Comparison of ENCODE assay signal across 9 cellular contexts in genomic region chr22:41501209-41501608, GRCh38. TPM values are rescaled to one million over a fixed set of nuclear protein-coding genes. Genes with fewer than 3 reads are reported as not detected.
DNase-seq lines count a peak whose midpoint lies in the region; ATAC-seq and TF ChIP-seq lines count a peak whose summit lies in the region.
"Had no signal": no experiment of that assay in that cellular context is flagged by ENCODE, and none has a peak within 500 bp of the region (broad histone marks: within the 10 kb centered on the region; RNA-seq: fewer than 3 reads in every experiment).

No MANE protein-coding gene starts in this region.

- H3K36me3 ChIP-seq in spleen: peaks cover 0 to 90% (median 44%) of the 10 kb centered on the region in 6 donors

- H3K9me3 Mint-ChIP-seq in activated T-cell treated with anti-CD3 and anti-CD28 coated beads, Interleukin-2, amount 50 U/mL, for 24 hours: no peaks in the 10 kb centered on the region

- no peaks in the 10 kb centered on the region for H3K9me3 ChIP-seq in spleen

- H3K4me1 Mint-ChIP-seq in activated T-cell treated with anti-CD3 and anti-CD28 coated beads, Interleukin-2, amount 50 U/mL, for 24 hours (ENCODE audit: low read depth): peaks cover 2% of the 10 kb centered on the region

- H3K27me3 ChIP-seq in spleen (replicated peaks in 1 of 7): no peaks in the 10 kb centered on the region

- no peak for DNase-seq in activated T-cell treated with anti-CD3 and anti-CD28 coated beads, Interleukin-2, amount 50 U/mL, for 24 hours
- DNase-seq in activated T-cell treated with anti-CD3 and anti-CD28 coated beads for 4 hours (no peak), NCI-H69 (lab: John Stamatoyannopoulos, UW) (peak; percentile 34), epithelial cell of esophagus (ENCODE audit: low read depth) (peak; percentile 23), spleen (no peak), NCI-H345 (lab: John Stamatoyannopoulos, UW) (no peak), NCI-H2029 (lab: John Stamatoyannopoulos, UW) (no peak)
- DNase-seq: NCI-H446 had no signal

- H3K27ac ChIP-seq in spleen: no peak overlapping the region

- H3K27ac Mint-ChIP-seq in activated T-cell treated with anti-CD3 and anti-CD28 coated beads, Interleukin-2, amount 50 U/mL, for 24 hours: peak overlapping the region; percentile 18

- no peaks in the 10 kb centered on the region for H3K27me3 Mint-ChIP-seq in activated T-cell treated with anti-CD3 and anti-CD28 coated beads, Interleukin-2, amount 50 U/mL, for 24 hours

- H3K4me1 ChIP-seq in spleen: peaks cover 0 to 10% (median 0%) of the 10 kb centered on the region in 6 donors

- H3K4me3 ChIP-seq in epithelial cell of esophagus (ENCODE audit: low read length) (no peak overlapping the region), spleen (no peak overlapping the region)

- WGBS in spleen, 5 donors: 81 to 91% (median 90%) methylated on average over 5 of the region's 5 CpGs

- no peak for TF ChIP-seq POLR2A in spleen (IDR thresholded peaks at IDR 0.05)

- TF ChIP-seq CTCF in epithelial cell of esophagus (IDR thresholded peaks at IDR 0.05; ENCODE audit: insufficient read depth, low read depth, low read length, missing control alignments): peak; percentile 37
- peak in 7 of 11 experiments; percentile 26 to 53 (median 31) for TF ChIP-seq CTCF in spleen (IDR thresholded peaks at IDR 0.05 in 8 of 11, conservative IDR thresholded peaks at IDR 0.05 in 3 of 11)

- no peak overlapping the region for H3K4me3 Mint-ChIP-seq in activated T-cell treated with anti-CD3 and anti-CD28 coated beads, Interleukin-2, amount 50 U/mL, for 24 hours

- no peak for ATAC-seq in HG03159 (IDR thresholded peaks at IDR 0.05; ENCODE audit: unreplicated experiment)

- intact Hi-C loops in spleen (cut with DNase I; ENCODE audit: low total_unique reads): no loop called here

- peaks cover 71% of the 10 kb centered on the region for H3K36me3 Mint-ChIP-seq in activated T-cell treated with anti-CD3 and anti-CD28 coated beads, Interleukin-2, amount 50 U/mL, for 24 hours (ENCODE audit: low read depth)

RNA-seq across cellular contexts. Expression of gene ACO2, which starts 32.3 kb away (rescaled TPM):
- 10 to 100 TPM; 51.7 to 82.0 (median 76.2) TPM for total RNA-seq in spleen
- 10 to 100 TPM; 21.4 to 31.7 (median 25.5) TPM for polyA plus RNA-seq in spleen

RNA-seq across cellular contexts. Expression of gene PHF5A, which starts 32.7 kb away (rescaled TPM):
- 10 to 100 TPM; 29.6 to 41.2 (median 34.7) TPM for total RNA-seq in spleen
- 10 to 100 TPM; 35.3 to 67.5 (median 50.3) TPM for polyA plus RNA-seq in spleen

RNA-seq across cellular contexts. Expression of gene POLR3H, which starts 43.1 kb away (rescaled TPM):
- total RNA-seq in spleen: 10 to 100 TPM; 14.4 to 30.9 (median 22.4) TPM
- 10 to 100 TPM; 12.6 to 24.3 (median 14.6) TPM for polyA plus RNA-seq in spleen

RNA-seq across cellular contexts. Expression of gene TOB2, which starts 54.6 kb away (rescaled TPM):
- 10 to 100 TPM; 30.9 to 52.4 (median 44.8) TPM for total RNA-seq in spleen
- polyA plus RNA-seq in spleen: 10 to 100 TPM in 1 of 3 donors, 1 to 10 TPM in 2; 7.5 to 17.1 (median 8.9) TPM

RNA-seq across cellular contexts. Expression of gene CSDC2, which starts 59.6 kb away (rescaled TPM):
- total RNA-seq in spleen: under 1 TPM in 4 of 7 donors, not detected in 3; 0.19 to 0.73 (median 0.28) TPM
- polyA plus RNA-seq in spleen: under 1 TPM; 0.37 to 0.73 (median 0.58) TPM

Comparison
In these comparisons a context has a peak if more than half of its experiments do, and no peak if none do; other contexts are left out.
1. DNase-seq: peak in NCI-H69 (single experiment) and epithelial cell of esophagus (single experiment); none in activated T-cell treated with anti-CD3 and anti-CD28 coated beads, Interleukin-2, amount 50 U/mL, for 24 hours (single experiment), activated T-cell treated with anti-CD3 and anti-CD28 coated beads for 4 hours (single experiment), spleen (single experiment), NCI-H345 (single experiment) and NCI-H2029 (single experiment).